ENCODE assay signal across 1 cellular context in genomic region chr17:29042026-29042678, GRCh38.
TF ChIP-seq lines count a peak whose summit lies in the region.

No MANE protein-coding gene starts in this region.

TF ChIP-seq in H1, 55 proteins besides CTCF, POLR2A, EP300 and RAD21:
- TF ChIP-seq SIX5 (IDR thresholded peaks at IDR 0.05; ENCODE audit: low read depth, low read length) (no peak), MAX (IDR thresholded peaks at IDR 0.05) (no peak), TCF12 (IDR thresholded peaks at IDR 0.05; ENCODE audit: low read depth, low read length) (no peak), RNF2 (IDR thresholded peaks at IDR 0.05; ENCODE audit: borderline replicate concordance, low read depth, low read length, missing control alignments, poor library complexity, severe bottlenecking) (no peak), SIN3A (conservative IDR thresholded peaks at IDR 0.05 in 1 of 2, IDR thresholded peaks at IDR 0.05 in 1 of 2; ENCODE audit: low read depth in 1 of 2, low read length in 2 of 2) (no peak), HDAC2 (IDR thresholded peaks at IDR 0.05; ENCODE audit: borderline replicate concordance in 1 of 2, low read depth in 2 of 2, low read length in 2 of 2) (no peak), RBBP5 (IDR thresholded peaks at IDR 0.05; ENCODE audit: borderline replicate concordance, low read depth, low read length) (no peak), CEBPB (IDR thresholded peaks at IDR 0.05; ENCODE audit: low read depth, low read length) (no peak), BRCA1 (IDR thresholded peaks at IDR 0.05; ENCODE audit: low read depth, low read length) (no peak), HDAC6 (IDR thresholded peaks at IDR 0.05; ENCODE audit: low read depth, low read length) (no peak), EZH2 (IDR thresholded peaks at IDR 0.05; ENCODE audit: low read depth, low read length, severe bottlenecking) (no peak), BACH1 (IDR thresholded peaks at IDR 0.05; ENCODE audit: low read length) (no peak), GTF2F1 (IDR thresholded peaks at IDR 0.05; ENCODE audit: borderline replicate concordance, low read depth, low read length) (no peak), JUN (IDR thresholded peaks at IDR 0.05; ENCODE audit: low read depth, low read length) (no peak), NRF1 (IDR thresholded peaks at IDR 0.05; ENCODE audit: low read depth, low read length) (no peak), EGR1 (IDR thresholded peaks at IDR 0.05; ENCODE audit: borderline replicate concordance, low read depth, low read length) (no peak), SP2 (IDR thresholded peaks at IDR 0.05; ENCODE audit: low read length) (no peak), NANOG (IDR thresholded peaks at IDR 0.05; ENCODE audit: insufficient read depth, low read depth, low read length, poor library complexity, severe bottlenecking) (no peak)
- TF ChIP-seq, protein P1, sequence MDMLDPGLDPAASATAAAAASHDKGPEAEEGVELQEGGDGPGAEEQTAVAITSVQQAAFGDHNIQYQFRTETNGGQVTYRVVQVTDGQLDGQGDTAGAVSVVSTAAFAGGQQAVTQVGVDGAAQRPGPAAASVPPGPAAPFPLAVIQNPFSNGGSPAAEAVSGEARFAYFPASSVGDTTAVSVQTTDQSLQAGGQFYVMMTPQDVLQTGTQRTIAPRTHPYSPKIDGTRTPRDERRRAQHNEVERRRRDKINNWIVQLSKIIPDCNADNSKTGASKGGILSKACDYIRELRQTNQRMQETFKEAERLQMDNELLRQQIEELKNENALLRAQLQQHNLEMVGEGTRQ (IDR thresholded peaks at IDR 0.05; ENCODE audit: low read length) = no peak
- TF ChIP-seq, protein P2, sequence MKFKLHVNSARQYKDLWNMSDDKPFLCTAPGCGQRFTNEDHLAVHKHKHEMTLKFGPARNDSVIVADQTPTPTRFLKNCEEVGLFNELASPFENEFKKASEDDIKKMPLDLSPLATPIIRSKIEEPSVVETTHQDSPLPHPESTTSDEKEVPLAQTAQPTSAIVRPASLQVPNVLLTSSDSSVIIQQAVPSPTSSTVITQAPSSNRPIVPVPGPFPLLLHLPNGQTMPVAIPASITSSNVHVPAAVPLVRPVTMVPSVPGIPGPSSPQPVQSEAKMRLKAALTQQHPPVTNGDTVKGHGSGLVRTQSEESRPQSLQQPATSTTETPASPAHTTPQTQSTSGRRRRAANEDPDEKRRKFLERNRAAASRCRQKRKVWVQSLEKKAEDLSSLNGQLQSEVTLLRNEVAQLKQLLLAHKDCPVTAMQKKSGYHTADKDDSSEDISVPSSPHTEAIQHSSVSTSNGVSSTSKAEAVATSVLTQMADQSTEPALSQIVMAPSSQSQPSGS (IDR thresholded peaks at IDR 0.05; ENCODE audit: low read length) = no peak
